In genomic region chr12:48980953-48981756, GRCh38 we compare ENCODE assay signal across 9 cellular contexts. TPM values are rescaled to one million over a fixed set of nuclear protein-coding genes. Genes with fewer than 3 reads are reported as not detected.
DNase-seq lines count a peak whose midpoint lies in the region; ATAC-seq and TF ChIP-seq lines count a peak whose summit lies in the region.
"Had no signal": no experiment of that assay in that cellular context is flagged by ENCODE, and none has a peak within 500 bp of the region (broad histone marks: within the 10 kb centered on the region; RNA-seq: fewer than 3 reads in every experiment).

No MANE protein-coding gene starts in this region.

- no peak overlapping the region for H3K9ac ChIP-seq in HUES64 (ENCODE audit: low read depth, low read length)

- H3K4me1 ChIP-seq in ACC112 (ENCODE audit: control insufficient read depth, insufficient read depth, low read length, unreplicated experiment), result peaks cover 32% of the 10 kb centered on the region
- H3K4me1 ChIP-seq in HUES64 (ENCODE audit: insufficient read depth, low read length), result peaks cover 17% of the 10 kb centered on the region
- H3K4me1 ChIP-seq in PC-9 (replicated peaks; ENCODE audit: insufficient read depth), result no peaks in the 10 kb centered on the region

- no peaks in the 10 kb centered on the region for H3K9me3 Mint-ChIP-seq in stimulated activated memory B cell treated with anti-CD40 and anti-IgM and Interleukin-4, amounts not matched to agents 10 μg/mL and 1 μg/mL and 100 μg/mL, for 72 hours

- H3K4me3 Mint-ChIP-seq in stimulated activated memory B cell treated with anti-CD40 and anti-IgM and Interleukin-4, amounts not matched to agents 10 μg/mL and 1 μg/mL and 100 μg/mL, for 72 hours, result peak overlapping the region; percentile 78

- WGBS in HUES64, result 4% methylated on average over 91 of the region's 91 CpGs

- ATAC-seq in stimulated activated memory B cell treated with anti-CD40 and anti-IgM and Interleukin-4, amounts not matched to agents 10 μg/mL and 1 μg/mL and 100 μg/mL, for 72 hours, result no peak
- no peak for ATAC-seq in GM21423 (IDR thresholded peaks at IDR 0.05; ENCODE audit: unreplicated experiment)

- H3K4me3 ChIP-seq in ACC112 (ENCODE audit: low read depth, low read length) (peak overlapping the region; percentile 53), HUES64 (ENCODE audit: low read length) (peak overlapping the region; percentile 46), iPS-18c (ENCODE audit: insufficient read depth, low read depth, low read length) (peak overlapping the region; percentile 51), PC-9 (no peak overlapping the region)

- POLR2A ChIA-PET in PC-9 (lab: Charles Lee; ENCODE audit: unreplicated experiment), result no interaction called here

- peak; percentile 55 for DNase-seq in activated naive CD4-positive, alpha-beta T cell treated with Interleukin-2 at 50 U/mL for 16 hours
- DNase-seq in PC-9 (no peak), cerebellar cortex (ENCODE audit: low spot score) (no peak)

- no TSS peak for BruUV-seq in PC-9 (replicated peaks; lab: Mats Ljungman, UMichigan)

- H3K27ac Mint-ChIP-seq in stimulated activated memory B cell treated with anti-CD40 and anti-IgM and Interleukin-4, amounts not matched to agents 10 μg/mL and 1 μg/mL and 100 μg/mL, for 72 hours, result peak overlapping the region; percentile 54

- no peaks in the 10 kb centered on the region for H3K36me3 Mint-ChIP-seq in stimulated activated memory B cell treated with anti-CD40 and anti-IgM and Interleukin-4, amounts not matched to agents 10 μg/mL and 1 μg/mL and 100 μg/mL, for 72 hours

- no peak overlapping the region for H3K4me2 ChIP-seq in PC-9

- H3K79me2 ChIP-seq in ACC112 (ENCODE audit: control insufficient read depth, insufficient read depth, low read length, unreplicated experiment) (no peaks in the 10 kb centered on the region), PC-9 (ENCODE audit: low read depth) (no peaks in the 10 kb centered on the region)

- H2AFZ ChIP-seq in ACC112 (ENCODE audit: low read length, unreplicated experiment) (no peak overlapping the region), PC-9 (no peak overlapping the region)

- H3K27me3 ChIP-seq in ACC112 (ENCODE audit: insufficient read depth, low read length), result peaks cover 88% of the 10 kb centered on the region
- H3K27me3 ChIP-seq in HUES64 (ENCODE audit: insufficient read depth, low read length), result peaks cover 98% of the 10 kb centered on the region
- peaks cover 55% of the 10 kb centered on the region for H3K27me3 ChIP-seq in PC-9 (ENCODE audit: insufficient read depth, low read depth)

- no peak for TF ChIP-seq CTCF in PC-9 (conservative IDR thresholded peaks at IDR 0.05)

- intact Hi-C loops in PC-9 (cut with micrococcal nuclease; ENCODE audit: unreplicated experiment), result no loop called here

- no peaks in the 10 kb centered on the region for H3K9me3 ChIP-seq in HUES64 (ENCODE audit: insufficient read depth, low read depth, low read length)
- no peaks in the 10 kb centered on the region for H3K9me3 ChIP-seq in iPS-18c (ENCODE audit: control insufficient read depth, insufficient read depth, low read length)
- no peaks in the 10 kb centered on the region for H3K9me3 ChIP-seq in PC-9 (ENCODE audit: insufficient read depth, low read depth)

- H3K36me3 ChIP-seq in ACC112 (ENCODE audit: insufficient read depth, low read length) (no peaks in the 10 kb centered on the region), HUES64 (ENCODE audit: insufficient read depth, low read length) (no peaks in the 10 kb centered on the region), PC-9 (ENCODE audit: low read depth) (no peaks in the 10 kb centered on the region)

- H3K9me2 ChIP-seq in PC-9 (ENCODE audit: insufficient read depth), result no peaks in the 10 kb centered on the region

- peaks cover 63% of the 10 kb centered on the region for H3K4me1 Mint-ChIP-seq in stimulated activated memory B cell treated with anti-CD40 and anti-IgM and Interleukin-4, amounts not matched to agents 10 μg/mL and 1 μg/mL and 100 μg/mL, for 72 hours

- H4K20me1 ChIP-seq in PC-9 (ENCODE audit: insufficient read depth), result no peaks in the 10 kb centered on the region; the same call in 1 of the 2 replicates

- H3F3A ChIP-seq in PC-9 (ENCODE audit: insufficient read depth, low read depth), result no peaks in the 10 kb centered on the region

- H3K27ac ChIP-seq in ACC112 (ENCODE audit: low read depth, low read length) (no peak overlapping the region), HUES64 (ENCODE audit: low read depth, low read length) (no peak overlapping the region), PC-9 (no peak overlapping the region)

- CTCF ChIA-PET in PC-9 (lab: Charles Lee), result interaction anchor here (0.6 kb wide), 1 partner anchor 14 kb away, joined by 11 read pairs; no protein-coding TSS in a partner anchor

- peaks cover 64% of the 10 kb centered on the region for H3K27me3 Mint-ChIP-seq in stimulated activated memory B cell treated with anti-CD40 and anti-IgM and Interleukin-4, amounts not matched to agents 10 μg/mL and 1 μg/mL and 100 μg/mL, for 72 hours

RNA-seq across cellular contexts. Expression of gene WNT1, which starts 3.0 kb away (rescaled TPM):
- polyA plus RNA-seq in HUES64 (2013, experiment 1 of 2), result 0.60 TPM
- polyA plus RNA-seq in HUES64 (2013, experiment 2 of 2), result 0.76 TPM
- total RNA-seq in PC-9 (2021), result not detected in 2 replicates
- polyA plus RNA-seq: adipose tissue had no signal

RNA-seq across cellular contexts. Expression of gene WNT10B, which starts 9.6 kb away (rescaled TPM):
- polyA plus RNA-seq in HUES64 (2013, experiment 1 of 2), result 0.75 TPM
- polyA plus RNA-seq in HUES64 (2013, experiment 2 of 2), result 0.63 TPM
- total RNA-seq in PC-9 (2021), result 0.73 TPM in 1 of 2 replicates, not detected in the other

RNA-seq across cellular contexts. Expression of gene DDN, which starts 18.0 kb away (rescaled TPM):
- 0.05 TPM for polyA plus RNA-seq in HUES64 (2013, experiment 1 of 2)
- not detected for polyA plus RNA-seq in HUES64 (2013, experiment 2 of 2)
- total RNA-seq in PC-9 (2021), result 0.10 and 0.17 TPM in 2 replicates

RNA-seq across cellular contexts. Expression of gene ARF3, which starts 23.9 kb away (rescaled TPM):
- 130 TPM for polyA plus RNA-seq in HUES64 (2013, experiment 1 of 2)
- 138 TPM for polyA plus RNA-seq in HUES64 (2013, experiment 2 of 2)
- 200 and 205 TPM in 2 replicates for total RNA-seq in PC-9 (2021)

RNA-seq across cellular contexts. Expression of gene PRKAG1, which starts 37.4 kb away (rescaled TPM):
- 35.3 TPM for polyA plus RNA-seq in HUES64 (2013, experiment 1 of 2)
- 37.8 TPM for polyA plus RNA-seq in HUES64 (2013, experiment 2 of 2)
- 48.8 and 53.6 TPM in 2 replicates for total RNA-seq in PC-9 (2021)
